ENCODE assay signal across 8 cellular contexts in the genomic region with DNA sequence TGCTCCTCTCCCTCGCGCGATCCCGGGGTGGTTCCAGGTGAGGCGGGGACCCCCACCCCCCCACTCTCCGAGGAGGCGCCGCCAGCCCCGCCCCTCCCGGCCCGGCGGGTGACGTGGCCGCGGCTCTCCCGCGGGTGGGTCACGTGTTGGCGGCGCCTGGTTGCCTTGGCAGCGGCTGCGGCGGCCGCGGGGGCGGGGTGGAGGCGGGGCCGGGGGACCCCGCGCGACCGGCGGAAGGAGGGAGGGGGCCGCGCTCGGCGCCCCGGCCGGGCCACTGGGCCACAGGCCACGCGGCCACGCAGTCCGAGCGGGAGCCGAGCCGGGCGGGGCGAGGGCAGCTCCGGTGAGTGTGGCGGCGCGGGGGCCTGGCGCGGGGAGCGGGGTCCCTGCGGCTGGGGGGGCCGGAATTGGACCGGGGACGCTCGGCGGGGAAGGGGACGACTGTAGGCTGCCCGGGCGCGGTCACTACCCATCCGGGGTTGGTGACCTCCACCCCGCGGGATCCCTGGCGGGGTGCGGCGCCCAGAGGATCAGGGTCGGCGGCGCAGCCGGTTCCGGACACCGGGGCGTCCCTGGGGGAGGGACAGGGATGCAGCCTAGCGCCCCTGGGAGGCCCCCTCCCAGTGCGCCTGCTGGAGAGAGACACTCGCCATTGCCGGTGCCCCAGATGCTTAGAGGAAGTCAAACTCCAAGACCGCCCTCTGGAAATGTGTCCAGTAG. TPM values are rescaled to one million over a fixed set of nuclear protein-coding genes. Genes with fewer than 3 reads are reported as not detected.
DNase-seq lines count a peak whose midpoint lies in the region; ATAC-seq and TF ChIP-seq lines count a peak whose summit lies in the region.

A gene (plus strand): TSS at position 257 of the 720 bp plus-strand sequence. CDS start 5,382 bp downstream, outside the sequence.

- H3K4me3 ChIP-seq in HL-60 (replicated peaks; ENCODE audit: insufficient read depth, low read length) (peak within 1 kb of the TSS; percentile 88), RWPE2 (ENCODE audit: severe bottlenecking) (peak within 1 kb of the TSS; percentile 91), foreskin fibroblast (ENCODE audit: low read depth in 1 of 2, low read length in 2 of 2) (peak within 1 kb of the TSS; percentile 74 to 92), neural progenitor cell (peak within 1 kb of the TSS; percentile 94), stomach smooth muscle (ENCODE audit: low read length in 2 of 2) (peak within 1 kb of the TSS; percentile 64 to 74)

- H3K9ac ChIP-seq in neural progenitor cell = peak within 1 kb of the TSS; percentile 55
- peak within 1 kb of the TSS; percentile 51 to 69 for H3K9ac ChIP-seq in stomach smooth muscle (ENCODE audit: low read length in 2 of 2)

- H3K4me1 Mint-ChIP-seq in CD14-positive monocyte = peaks cover 60% of the 10 kb centered on the region
- peaks cover 24% of the 10 kb centered on the region for H3K4me1 Mint-ChIP-seq in neural progenitor cell

- intact Hi-C loops in CD14-positive monocyte (cut with micrococcal nuclease) = loop anchor here in 1 of 2 donors (2.0 to 5.0 kb wide), 2 partner anchors 13 to 36 kb away; a partner anchor contains a TSS

- DNase-seq in CD14-positive monocyte (ENCODE audit: low spot score) (peak; percentile 85), HL-60 (ENCODE audit: low read depth in 1 of 2, low spot score in 1 of 2) (peak; percentile 75 to 78), RWPE2 (ENCODE audit: low spot score) (no peak), activated gamma-delta T cell (lab: John Stamatoyannopoulos, UW) (peak; percentile 88), foreskin fibroblast (peak; percentile 68 to 89), neural progenitor cell (ENCODE audit: low spot score) (peak; percentile 87)

- H3K4me2 ChIP-seq in neural progenitor cell = peak within 1 kb of the TSS; percentile 99

- H3K27ac Mint-ChIP-seq in CD14-positive monocyte = peak within 1 kb of the TSS; percentile 66 to 98 (median 96)
- peak within 1 kb of the TSS; percentile 90 for H3K27ac Mint-ChIP-seq in neural progenitor cell

- ATAC-seq in GM19351 (IDR thresholded peaks at IDR 0.05; ENCODE audit: unreplicated experiment) = peak; percentile 55
- ATAC-seq in RWPE2 (ENCODE audit: low read depth) = peak; percentile 50

- no peaks in the 10 kb centered on the region for H3K9me3 ChIP-seq in RWPE2 (ENCODE audit: severe bottlenecking)
- H3K9me3 ChIP-seq in neural progenitor cell (ENCODE audit: low read depth) = no peaks in the 10 kb centered on the region
- no peaks in the 10 kb centered on the region for H3K9me3 ChIP-seq in stomach smooth muscle (ENCODE audit: control insufficient read depth in 2 of 2, low read length in 2 of 2)

- H3K4me1 ChIP-seq in RWPE2 (ENCODE audit: insufficient read depth, poor library complexity, severe bottlenecking) (peaks cover 9% of the 10 kb centered on the region), neural progenitor cell (peaks cover 5% of the 10 kb centered on the region), stomach smooth muscle (ENCODE audit: control insufficient read depth, insufficient read depth, low read length) (peaks cover 12% of the 10 kb centered on the region)

- H3K27me3 ChIP-seq in HL-60 (ENCODE audit: insufficient read depth, poor library complexity, severe bottlenecking) (no peaks in the 10 kb centered on the region), RWPE2 (ENCODE audit: insufficient read depth, poor library complexity, severe bottlenecking) (no peaks in the 10 kb centered on the region), neural progenitor cell (no peaks in the 10 kb centered on the region), stomach smooth muscle (ENCODE audit: control insufficient read depth in 1 of 2, insufficient read depth in 2 of 2, low read length in 2 of 2) (no peaks in the 10 kb centered on the region)

- H3K79me2 ChIP-seq in neural progenitor cell (ENCODE audit: low read depth) = peaks cover 8% of the 10 kb centered on the region

- H3K27me3 Mint-ChIP-seq in CD14-positive monocyte (ENCODE audit: low read depth in 3 of 3) (peaks cover 0 to 2% (median 1%) of the 10 kb centered on the region in 3 donors), neural progenitor cell (ENCODE audit: insufficient read depth, low read depth) (peaks cover 9% of the 10 kb centered on the region)

- H3K36me3 ChIP-seq in RWPE2 (ENCODE audit: low read depth) = no peaks in the 10 kb centered on the region
- H3K36me3 ChIP-seq in neural progenitor cell = no peaks in the 10 kb centered on the region
- H3K36me3 ChIP-seq in stomach smooth muscle (ENCODE audit: control insufficient read depth in 2 of 2, insufficient read depth in 2 of 2, low read length in 2 of 2) = no peaks in the 10 kb centered on the region

- peaks cover 8 to 20% of the 10 kb centered on the region in 2 donors for H3K36me3 Mint-ChIP-seq in CD14-positive monocyte
- peaks cover 7% of the 10 kb centered on the region for H3K36me3 Mint-ChIP-seq in neural progenitor cell

- peaks cover 19% of the 10 kb centered on the region for H3F3A ChIP-seq in neural progenitor cell (ENCODE audit: low read depth)

- H2AFZ ChIP-seq in neural progenitor cell (replicated peaks) = peak within 1 kb of the TSS; percentile 97

- H3K4me3 Mint-ChIP-seq in CD14-positive monocyte = peak within 1 kb of the TSS; percentile 83 to 92
- H3K4me3 Mint-ChIP-seq in neural progenitor cell = peak within 1 kb of the TSS; percentile 90

- H3K9me3 Mint-ChIP-seq in CD14-positive monocyte (peaks cover 0 to 2% (median 0%) of the 10 kb centered on the region in 7 donors), neural progenitor cell (no peaks in the 10 kb centered on the region)

- peak within 1 kb of the TSS; percentile 97 for H3K27ac ChIP-seq in HL-60 (replicated peaks)
- H3K27ac ChIP-seq in RWPE2 (ENCODE audit: poor library complexity, severe bottlenecking) = peak within 1 kb of the TSS; percentile 17
- H3K27ac ChIP-seq in neural progenitor cell = no peak within 1 kb of the TSS
- H3K27ac ChIP-seq in stomach smooth muscle (ENCODE audit: low read length) = no peak within 1 kb of the TSS

- H4K20me1 ChIP-seq in neural progenitor cell (ENCODE audit: low read depth) = no peaks in the 10 kb centered on the region

- TF ChIP-seq CTCF in CD14-positive monocyte (IDR thresholded peaks at IDR 0.05) (no peak), HL-60 (IDR thresholded peaks at IDR 0.05; ENCODE audit: insufficient read depth, low read length) (no peak), RWPE2 (IDR thresholded peaks at IDR 0.05; ENCODE audit: poor library complexity, severe bottlenecking) (no peak), foreskin fibroblast (IDR thresholded peaks at IDR 0.05; ENCODE audit: low read depth, low read length) (no peak), neural progenitor cell (IDR thresholded peaks at IDR 0.05) (no peak)

RNA-seq across cellular contexts. Expression of the gene that starts here (rescaled TPM):
- 10 to 100 TPM; 38.2 to 50.0 TPM for polyA plus RNA-seq in CD14-positive monocyte
- total RNA-seq in neural progenitor cell (ENCODE audit: low replicate concordance) = 15.7 and 21.9 TPM in 2 replicates

Comparison
In these comparisons a context has a peak if more than half of its experiments do, and no peak if none do; other contexts are left out.
1. H3K27ac ChIP-seq: peak in HL-60 (single experiment) and RWPE2 (single experiment); none in neural progenitor cell (single experiment) and stomach smooth muscle (single experiment).
2. Peak in every context shown above with its lines, with median percentiles within 50 percentile points of each other: H3K4me3 ChIP-seq.